In genomic region chr17:8345951-8346665, GRCh38 we compare ENCODE assay signal across 25 cellular contexts. TPM values are rescaled to one million over a fixed set of nuclear protein-coding genes. Genes with fewer than 3 reads are reported as not detected.
DNase-seq lines count a peak whose midpoint lies in the region; ATAC-seq, FAIRE-seq and TF ChIP-seq lines count a peak whose summit lies in the region.
"Had no signal": no experiment of that assay in that cellular context is flagged by ENCODE, and none has a peak within 500 bp of the region (broad histone marks: within the 10 kb centered on the region; RNA-seq: fewer than 3 reads in every experiment).

No MANE protein-coding gene starts in this region.

- ATAC-seq in GM18867 (IDR thresholded peaks at IDR 0.05; ENCODE audit: unreplicated experiment) = no peak
- ATAC-seq in activated T-cell treated with anti-CD3 and anti-CD28 coated beads, Interleukin-2, amount 50 U/mL, for 4 hours = no peak

- peak; percentile 43 to 89 for DNase-seq in T47D (ENCODE audit: low read depth in 1 of 2, low spot score in 1 of 2)
- no peak for DNase-seq in MCF 10A (ENCODE audit: unreplicated experiment)
- DNase-seq in bronchial epithelial cell (ENCODE audit: low read depth) = peak; percentile 30
- no peak for DNase-seq in mesothelial cell of epicardium (ENCODE audit: low spot score in 2 of 2, unreplicated experiment in 2 of 2)
- peak; percentile 61 for DNase-seq in ureter (ENCODE audit: low spot score)
- no peak for DNase-seq in left ventricle myocardium inferior
- DNase-seq in activated T-cell treated with anti-CD3 and anti-CD28 coated beads, Interleukin-2, amount 50 U/mL, for 4 hours = no peak
- DNase-seq: 8988T, H7, HFFc6, KBM-7, NCI-H1105 treated with DMSO at 0.1 percent for 48 hours, NCI-H2081 treated with DMSO at 0.1 percent for 48 hours, NCI-H2171 treated with DMSO at 0.1 percent for 48 hours, NCI-H526 had no signal

- H3K4me3 Mint-ChIP-seq in MCF 10A (ENCODE audit: unreplicated experiment) (no peak overlapping the region), mesothelial cell of epicardium (no peak overlapping the region)
- no peak overlapping the region for H3K4me3 Mint-ChIP-seq in activated T-cell treated with anti-CD3 and anti-CD28 coated beads, Interleukin-2, amount 50 U/mL, for 4 hours
- H3K4me3 Mint-ChIP-seq: HFFc6 had no signal

- no peak overlapping the region for H3K27ac ChIP-seq in left ventricle myocardium inferior (replicated peaks)
- H3K27ac ChIP-seq: HL-60, SJSA1 had no signal

- peaks cover 4% of the 10 kb centered on the region for H3K27me3 ChIP-seq in bronchial epithelial cell (ENCODE audit: control insufficient read depth, insufficient read depth, low read length)
- H3K27me3 ChIP-seq in left ventricle myocardium inferior (ENCODE audit: low read depth) = peaks cover 18% of the 10 kb centered on the region
- H3K27me3 ChIP-seq: SJSA1 had no signal

- peaks cover 11% of the 10 kb centered on the region for H3K27me3 Mint-ChIP-seq in MCF 10A (ENCODE audit: insufficient read depth, unreplicated experiment)
- peaks cover 23% of the 10 kb centered on the region for H3K27me3 Mint-ChIP-seq in mesothelial cell of epicardium (ENCODE audit: low read depth)
- H3K27me3 Mint-ChIP-seq in activated T-cell treated with anti-CD3 and anti-CD28 coated beads, Interleukin-2, amount 50 U/mL, for 4 hours (ENCODE audit: low read depth) = peaks cover 30% of the 10 kb centered on the region

- no peak for TF ChIP-seq CTCF in MCF 10A (IDR thresholded peaks at IDR 0.05; ENCODE audit: unreplicated experiment)
- no peak for TF ChIP-seq CTCF in bronchial epithelial cell (IDR thresholded peaks at IDR 0.05; ENCODE audit: insufficient read depth, low read length, severe bottlenecking)
- no peak for TF ChIP-seq CTCF in mesothelial cell of epicardium (IDR thresholded peaks at IDR 0.05; ENCODE audit: unreplicated experiment)
- no peak for TF ChIP-seq CTCF in left ventricle myocardium inferior (IDR thresholded peaks at IDR 0.05; ENCODE audit: borderline replicate concordance)

- H3K4me1 Mint-ChIP-seq in MCF 10A (ENCODE audit: insufficient read depth, unreplicated experiment) (no peaks in the 10 kb centered on the region), mesothelial cell of epicardium (peaks cover 11% of the 10 kb centered on the region)
- H3K4me1 Mint-ChIP-seq in activated T-cell treated with anti-CD3 and anti-CD28 coated beads, Interleukin-2, amount 50 U/mL, for 4 hours (ENCODE audit: low read depth) = no peaks in the 10 kb centered on the region

- no peak overlapping the region for H3K4me3 ChIP-seq in bronchial epithelial cell (ENCODE audit: low read depth, low read length)
- H3K4me3 ChIP-seq in left ventricle myocardium inferior = no peak overlapping the region
- H3K4me3 ChIP-seq: SJSA1 had no signal

- no TSS peak for BruUV-seq in MCF 10A (replicated peaks; lab: Mats Ljungman, UMichigan)

- peak; percentile 77 for FAIRE-seq in bronchial epithelial cell (lab: Jason Lieb, UNC)
- FAIRE-seq: G401.6, HepG2, RCC 7860 had no signal

- no peaks in the 10 kb centered on the region for H3K9me3 ChIP-seq in left ventricle myocardium inferior (replicated peaks)
- H3K9me3 ChIP-seq: SJSA1 had no signal

- H3K9me3 Mint-ChIP-seq in MCF 10A (ENCODE audit: unreplicated experiment) (no peaks in the 10 kb centered on the region), mesothelial cell of epicardium (no peaks in the 10 kb centered on the region)
- H3K9me3 Mint-ChIP-seq in activated T-cell treated with anti-CD3 and anti-CD28 coated beads, Interleukin-2, amount 50 U/mL, for 4 hours = no peaks in the 10 kb centered on the region
- H3K9me3 Mint-ChIP-seq: HFFc6 had no signal

- CTCF ChIA-PET in MCF 10A (lab: Yijun Ruan, JAX) = interaction anchor here (0.6 kb wide), 1 partner anchor 25 kb away, joined by 4 read pairs; no protein-coding TSS in a partner anchor

- H3K36me3 Mint-ChIP-seq in MCF 10A (ENCODE audit: insufficient read depth, unreplicated experiment) (no peaks in the 10 kb centered on the region), mesothelial cell of epicardium (no peaks in the 10 kb centered on the region)
- H3K36me3 Mint-ChIP-seq in activated T-cell treated with anti-CD3 and anti-CD28 coated beads, Interleukin-2, amount 50 U/mL, for 4 hours (ENCODE audit: insufficient read depth) = no peaks in the 10 kb centered on the region
- H3K36me3 Mint-ChIP-seq: CD14-positive monocyte had no signal

- no peaks in the 10 kb centered on the region for H3K4me1 ChIP-seq in left ventricle myocardium inferior
- H3K4me1 ChIP-seq: SJSA1 had no signal

- H3K27ac Mint-ChIP-seq in MCF 10A (ENCODE audit: low read depth, unreplicated experiment) (no peak overlapping the region), mesothelial cell of epicardium (peak overlapping the region; percentile 39)
- H3K27ac Mint-ChIP-seq: CD14-positive monocyte, HFFc6 had no signal

- POLR2A ChIA-PET in MCF 10A (lab: Yijun Ruan, JAX) = no interaction called here

- in situ Hi-C loops in T47D (cut with HindIII; ENCODE audit: low pct_unique_long_range_greater_than_20kb, low sequenced_read_pairs) = no loop called here

- intact Hi-C loops in MCF 10A (cut with micrococcal nuclease) = no loop called here
- intact Hi-C loops in left ventricle myocardium inferior (cut with micrococcal nuclease) = no loop called here

- no peaks in the 10 kb centered on the region for H3K36me3 ChIP-seq in bronchial epithelial cell (ENCODE audit: control insufficient read depth, insufficient read depth, low read length)
- no peaks in the 10 kb centered on the region for H3K36me3 ChIP-seq in left ventricle myocardium inferior
- H3K36me3 ChIP-seq: SJSA1 had no signal

RNA-seq across cellular contexts. Expression of gene ODF4, which starts 6.5 kb away (rescaled TPM):
- total RNA-seq in MCF 10A (2022) (not detected in 2 replicates), bronchial epithelial cell (not detected in 2 replicates), mesothelial cell of epicardium (not detected in 3 replicates), ureter (not detected), left ventricle myocardium inferior (not detected)
- total RNA-seq in activated T-cell treated with anti-CD3 and anti-CD28 coated beads, Interleukin-2, amount 50 U/mL, for 4 hours = not detected
- total RNA-seq: Daoy, H7, HepG2, HFFc6, HT-29, OCI-LY7, SJSA1 had no signal

RNA-seq across cellular contexts. Expression of gene ARHGEF15, which starts 36.1 kb away (rescaled TPM):
- total RNA-seq in MCF 10A (2022) (not detected in 2 replicates), bronchial epithelial cell (not detected in 2 replicates), mesothelial cell of epicardium (0.20 TPM in 1 of 3 replicates, not detected in the others), ureter (28.7 TPM), left ventricle myocardium inferior (19.4 TPM)
- not detected for total RNA-seq in activated T-cell treated with anti-CD3 and anti-CD28 coated beads, Interleukin-2, amount 50 U/mL, for 4 hours
- total RNA-seq: Daoy, HepG2, HFFc6, HT-29, OCI-LY7, SJSA1 had no signal

RNA-seq across cellular contexts. Expression of gene RPL26, which starts 36.9 kb away (rescaled TPM):
- total RNA-seq in MCF 10A (2022) (3,179 and 3,524 TPM in 2 replicates), bronchial epithelial cell (6,352 and 10,136 TPM in 2 replicates), mesothelial cell of epicardium (1,879 to 1,981 TPM (median 1,947 TPM) in 3 replicates), ureter (2,627 TPM), left ventricle myocardium inferior (960 TPM)
- total RNA-seq in activated T-cell treated with anti-CD3 and anti-CD28 coated beads, Interleukin-2, amount 50 U/mL, for 4 hours = 1,000 to 10,000 TPM; 2,326 to 2,535 (median 2,364) TPM

RNA-seq across cellular contexts. Expression of gene SLC25A35, which starts 50.9 kb away (rescaled TPM):
- total RNA-seq in MCF 10A (2022) (2.2 and 4.0 TPM in 2 replicates), bronchial epithelial cell (0.26 and 0.38 TPM in 2 replicates), mesothelial cell of epicardium (8.8 to 9.2 TPM (median 9.1 TPM) in 3 replicates), ureter (12.5 TPM), left ventricle myocardium inferior (1.3 TPM)
- total RNA-seq in activated T-cell treated with anti-CD3 and anti-CD28 coated beads, Interleukin-2, amount 50 U/mL, for 4 hours = 1 to 10 TPM; 1.7 to 1.9 (median 1.7) TPM

Comparison
In these comparisons a context has a peak if more than half of its experiments do, and no peak if none do; other contexts are left out.
1. DNase-seq: peak in T47D (2 of 2), bronchial epithelial cell (single experiment) and ureter (single experiment); none in MCF 10A (single experiment), mesothelial cell of epicardium (0 of 2), left ventricle myocardium inferior (single experiment) and activated T-cell treated with anti-CD3 and anti-CD28 coated beads, Interleukin-2, amount 50 U/mL, for 4 hours (single experiment).
2. RNA of gene ARHGEF15, which starts 36.1 kb away (total RNA-seq): 28.7 TPM in ureter (single experiment) and 19.4 TPM in left ventricle myocardium inferior (single experiment); 0.20 TPM in mesothelial cell of epicardium, not detected in MCF 10A, not detected in bronchial epithelial cell and not detected in activated T-cell treated with anti-CD3 and anti-CD28 coated beads, Interleukin-2, amount 50 U/mL, for 4 hours; every median in the first group is over 10 times any median in the second.